8 cellular contexts compared by ENCODE assay signal in genomic region chr13:60396783-60397692, GRCh38. TPM values are rescaled to one million over a fixed set of nuclear protein-coding genes. Genes with fewer than 3 reads are reported as not detected.
DNase-seq lines count a peak whose midpoint lies in the region; ATAC-seq, FAIRE-seq and TF ChIP-seq lines count a peak whose summit lies in the region.

TDRD3 (plus strand) TSS chr13:60397220; CDS start chr13:60397365, 145 bp downstream.

- H3K9me3 Mint-ChIP-seq in CD14-positive monocyte = peaks cover 0 to 2% (median 0%) of the 10 kb centered on the region in 7 donors
- no peaks in the 10 kb centered on the region for H3K9me3 Mint-ChIP-seq in dendritic cell treated with granulocyte-macrophage colony-stimulating factor and Interleukin-4, amounts not matched to agents 40 ng/mL and 50 ng/mL, for 4 days

- POLR2A ChIA-PET in HepG2 (lab: Yijun Ruan, JAX) = interaction anchor here (0.8 to 0.9 kb wide), 2 partner anchors 12 to 34 kb away, joined by 3 read pairs; no protein-coding TSS in a partner anchor

- H2AFZ ChIP-seq in HepG2 (ENCODE audit: low read length) = peak within 1 kb of the TSS; percentile 75

- CTCF ChIA-PET in HepG2 (lab: Yijun Ruan, JAX; ENCODE audit: low intra/inter-chr PET ratio, low total read pairs) = no interaction called here

- TF ChIP-seq EP300 in HepG2 (IDR thresholded peaks at IDR 0.05; ENCODE audit: low read depth in 2 of 2, low read length in 2 of 2) (no peak), HepG2 (CRISPR knock-in tag; IDR thresholded peaks at IDR 0.05; ENCODE audit: borderline replicate concordance) (no peak)

- peak within 1 kb of the TSS; percentile 90 for H3K9ac ChIP-seq in HepG2 (ENCODE audit: insufficient read depth, low read depth, low read length)

- peaks cover 30% of the 10 kb centered on the region for H3K4me1 ChIP-seq in HepG2 (ENCODE audit: insufficient read depth, low read length)

- in situ Hi-C loops in HepG2 (cut with HindIII; ENCODE audit: extremely low pct_ligation_motif_present, low pct_unique_long_range_greater_than_20kb) = loop anchor here (5.0 kb wide), 1 partner anchor 235 kb away; the partner anchor contains the start of gene DIAPH3

- intact Hi-C loops in CD14-positive monocyte (cut with micrococcal nuclease) = loop anchor here in 1 of 2 donors (5.0 kb wide), 1 partner anchor 235 kb away; the partner anchor contains the start of gene DIAPH3
- intact Hi-C loops in dendritic cell treated with granulocyte-macrophage colony-stimulating factor and Interleukin-4, amounts not matched to agents 40 ng/mL and 50 ng/mL, for 4 days (cut with micrococcal nuclease) = loop anchor here (1.0 kb wide), 1 partner anchor 233 kb away; no protein-coding TSS in a partner anchor
- intact Hi-C loops in HepG2 (cut with micrococcal nuclease; ENCODE audit: unreplicated experiment) = loop anchor here (1.0 to 5.0 kb wide), 2 partner anchors 32 to 235 kb away; partner anchors contain the start of gene DIAPH3

- H3K4me3 ChIP-seq in HepG2 (replicated peaks in 1 of 3; ENCODE audit: insufficient read depth in 1 of 3, low read depth in 2 of 3, low read length in 3 of 3) = peak within 1 kb of the TSS; percentile 82 to 91 (median 87)

- H3K27ac Mint-ChIP-seq in CD14-positive monocyte = peak within 1 kb of the TSS; percentile 94 to 98 (median 96)
- H3K27ac Mint-ChIP-seq in dendritic cell treated with granulocyte-macrophage colony-stimulating factor and Interleukin-4, amounts not matched to agents 40 ng/mL and 50 ng/mL, for 4 days = peak within 1 kb of the TSS; percentile 97

- TF ChIP-seq CTCF in CD14-positive monocyte (IDR thresholded peaks at IDR 0.05) (peak; percentile 83), HepG2 (CRISPR knock-in tag; IDR thresholded peaks at IDR 0.05) (peak; percentile 81)

- no peaks in the 10 kb centered on the region for H3K36me3 Mint-ChIP-seq in CD14-positive monocyte
- peaks cover 15% of the 10 kb centered on the region for H3K36me3 Mint-ChIP-seq in dendritic cell treated with granulocyte-macrophage colony-stimulating factor and Interleukin-4, amounts not matched to agents 40 ng/mL and 50 ng/mL, for 4 days (ENCODE audit: low read depth)

- DNase-seq in CD14-positive monocyte (ENCODE audit: low spot score) (peak; percentile 72), NCI-H526 treated with DMSO at 0.1 percent for 48 hours (lab: John Stamatoyannopoulos, UW) (peak; percentile 82), HepG2 (ENCODE audit: low spot score) (peak; percentile 81)
- peak; percentile 60 to 68 for DNase-seq in activated CD4-positive, alpha-beta T cell treated with anti-CD3 and anti-CD28 coated beads, Interleukin-2, amount 50 U/mL, for 24 hours (ENCODE audit: low read depth in 1 of 2, low spot score in 1 of 2)
- peak; percentile 78 for DNase-seq in stimulated activated CD4-positive, alpha-beta T cell treated with anti-CD3 and anti-CD28 coated beads, Interleukin-4, amount 100 ng/mL, for 1 hour

- peak; percentile 70 to 71 for TF ChIP-seq POLR2A in HepG2 (IDR thresholded peaks at IDR 0.05; ENCODE audit: insufficient read depth in 1 of 2, low read depth in 2 of 2, low read length in 2 of 2)

- peak within 1 kb of the TSS; percentile 99 for H3K27ac ChIP-seq in HepG2 (ENCODE audit: extremely low read length, insufficient read depth, low read length)

- peaks cover 34% of the 10 kb centered on the region for H3K79me2 ChIP-seq in HepG2 (ENCODE audit: insufficient read depth, low read length)

- H3K4me1 Mint-ChIP-seq in CD14-positive monocyte = peaks cover 17% of the 10 kb centered on the region
- H3K4me1 Mint-ChIP-seq in dendritic cell treated with granulocyte-macrophage colony-stimulating factor and Interleukin-4, amounts not matched to agents 40 ng/mL and 50 ng/mL, for 4 days (ENCODE audit: low read depth) = peaks cover 16% of the 10 kb centered on the region

- H3K27me3 Mint-ChIP-seq in CD14-positive monocyte (ENCODE audit: low read depth in 3 of 3) = no peaks in the 10 kb centered on the region
- no peaks in the 10 kb centered on the region for H3K27me3 Mint-ChIP-seq in dendritic cell treated with granulocyte-macrophage colony-stimulating factor and Interleukin-4, amounts not matched to agents 40 ng/mL and 50 ng/mL, for 4 days

- TSS peak; percentile 96 for BruUV-seq in HepG2 (replicated peaks; lab: Mats Ljungman, UMichigan)

- peak within 1 kb of the TSS; percentile 94 to 98 for H3K4me3 Mint-ChIP-seq in CD14-positive monocyte
- peak within 1 kb of the TSS; percentile 90 for H3K4me3 Mint-ChIP-seq in dendritic cell treated with granulocyte-macrophage colony-stimulating factor and Interleukin-4, amounts not matched to agents 40 ng/mL and 50 ng/mL, for 4 days

- H3K4me2 ChIP-seq in HepG2 (ENCODE audit: low read depth, low read length) = peak within 1 kb of the TSS; percentile 100

- ATAC-seq in GM19324 (IDR thresholded peaks at IDR 0.05; ENCODE audit: low FRiP score, unreplicated experiment) = peak; percentile 66
- peak; percentile 59 for ATAC-seq in HG03460 (IDR thresholded peaks at IDR 0.05; ENCODE audit: unreplicated experiment)
- ATAC-seq in HepG2 = peak; percentile 84

- H3K36me3 ChIP-seq in HepG2 (replicated peaks in 1 of 2; ENCODE audit: control insufficient read depth in 1 of 2, insufficient read depth in 2 of 2, low read length in 2 of 2) = no peaks in the 10 kb centered on the region

- no peak; the same call in 1 of the 2 replicates for TF ChIP-seq RAD21 in HepG2 (CRISPR knock-in tag; IDR thresholded peaks at IDR 0.05)

- H3K9me3 ChIP-seq in HepG2 (ENCODE audit: low read length) = no peaks in the 10 kb centered on the region

- under 1% methylated on average over 35 of the region's 82 CpGs for WGBS in HepG2 (ENCODE audit: low lambda C conversion rate)

- no peak for FAIRE-seq in HepG2 (lab: Jason Lieb, UNC)

- H3K27me3 ChIP-seq in HepG2 (ENCODE audit: control insufficient read depth in 1 of 2, insufficient read depth in 2 of 2, low read length in 2 of 2) = no peaks in the 10 kb centered on the region; a peak in 1 of 5 replicates

- no peaks in the 10 kb centered on the region for H4K20me1 ChIP-seq in HepG2 (ENCODE audit: insufficient read depth, low read length)

TF ChIP-seq in HepG2, 621 proteins besides CTCF, POLR2A, EP300 and RAD21 (continues in another document):
- TF ChIP-seq ZFX (CRISPR knock-in tag; IDR thresholded peaks at IDR 0.05; ENCODE audit: low read depth) (peak; percentile 83), ZNF44 (CRISPR knock-in tag; IDR thresholded peaks at IDR 0.05) (no peak), NCOA5 (CRISPR knock-in tag; IDR thresholded peaks at IDR 0.05) (no peak), SP1 (IDR thresholded peaks at IDR 0.05) (no peak), SP1 (CRISPR knock-in tag; IDR thresholded peaks at IDR 0.05) (no peak), PTBP1 (IDR thresholded peaks at IDR 0.05; ENCODE audit: low read depth, low read length, poor library complexity, severe bottlenecking) (no peak), ZBTB42 (CRISPR knock-in tag; IDR thresholded peaks at IDR 0.05) (no peak), MEIS1 (CRISPR knock-in tag; IDR thresholded peaks at IDR 0.05; ENCODE audit: borderline replicate concordance) (no peak), ZNF678 (CRISPR knock-in tag; IDR thresholded peaks at IDR 0.05) (no peak; the same call in 1 of the 2 replicates), ZNF24 (IDR thresholded peaks at IDR 0.05) (0 out of 2 replicates have a peak, but pooled peaks have one; percentile 42), ZFYVE20 (CRISPR knock-in tag; IDR thresholded peaks at IDR 0.05; ENCODE audit: borderline replicate concordance, low read depth) (no peak), ETV5 (CRISPR knock-in tag; IDR thresholded peaks at IDR 0.05; ENCODE audit: borderline replicate concordance) (0 out of 2 replicates have a peak, but pooled peaks have one; percentile 7), MAFF (IDR thresholded peaks at IDR 0.05; ENCODE audit: low read depth, low read length) (no peak), TAF15 (IDR thresholded peaks at IDR 0.05; ENCODE audit: low read depth, low read length, poor library complexity, severe bottlenecking) (no peak), HOXD1 (CRISPR knock-in tag; IDR thresholded peaks at IDR 0.05) (peak; percentile 13; the same call in 1 of the 2 replicates)
- TF ChIP-seq, protein P1, sequence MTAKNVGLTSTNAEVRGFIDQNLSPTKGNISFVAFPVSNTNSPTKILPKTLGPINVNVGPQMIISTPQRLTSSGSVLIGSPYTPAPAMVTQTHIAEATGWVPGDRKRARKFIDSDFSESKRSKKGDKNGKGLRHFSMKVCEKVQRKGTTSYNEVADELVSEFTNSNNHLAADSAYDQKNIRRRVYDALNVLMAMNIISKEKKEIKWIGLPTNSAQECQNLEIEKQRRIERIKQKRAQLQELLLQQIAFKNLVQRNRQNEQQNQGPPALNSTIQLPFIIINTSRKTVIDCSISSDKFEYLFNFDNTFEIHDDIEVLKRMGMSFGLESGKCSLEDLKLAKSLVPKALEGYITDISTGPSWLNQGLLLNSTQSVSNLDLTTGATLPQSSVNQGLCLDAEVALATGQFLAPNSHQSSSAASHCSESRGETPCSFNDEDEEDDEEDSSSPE (CRISPR knock-in tag; IDR thresholded peaks at IDR 0.05) = peak; percentile 33; the same call in 1 of the 2 replicates

RNA-seq across cellular contexts. Expression of gene TDRD3, which starts in this region (rescaled TPM):
- polyA plus RNA-seq in CD14-positive monocyte (1 to 10 TPM; 2.7 to 4.8 TPM), HepG2 (2011; rRNA removed) (3.7 and 4.7 TPM in 2 replicates)
- 11.8 and 13.3 TPM in 2 replicates for total RNA-seq in HepG2 (2016; rRNA removed; fragmentation: Illumina TruSeq; extraction: Trizol)
- total RNA-seq in HepG2 (2016; cell fraction: cytosol; rRNA removed; fragmentation: Illumina TruSeq; extraction: Trizol; ENCODE audit: low read depth) = 57.8 and 58.7 TPM in 2 replicates
- total RNA-seq in HepG2 (2016; cell fraction: insoluble cytoplasmic fraction; rRNA removed; fragmentation: Illumina TruSeq; extraction: Trizol) = 12.1 and 12.2 TPM in 2 replicates
- total RNA-seq in HepG2 (2016; cell fraction: membrane; rRNA removed; fragmentation: Illumina TruSeq; extraction: Trizol) = 19.8 and 23.5 TPM in 2 replicates
- total RNA-seq in HepG2 (2016; cell fraction: nucleus; rRNA removed; fragmentation: Illumina TruSeq; extraction: Trizol) = 17.1 and 18.3 TPM in 2 replicates
- 1.4 and 2.2 TPM in 2 replicates for polyA plus RNA-seq in HepG2 (2011; cell fraction: cytosol; rRNA removed)
- 3.0 and 3.3 TPM in 2 replicates for polyA plus RNA-seq in HepG2 (2011; cell fraction: nucleus; rRNA removed)
- polyA plus RNA-seq in HepG2 (2012) = 6.5 and 8.0 TPM in 2 replicates
- 2.8 and 3.0 TPM in 2 replicates for polyA plus RNA-seq in HepG2 (2016; cell fraction: cytosol; fragmentation: Illumina TruSeq; extraction: Trizol; ENCODE audit: low read depth)
- polyA plus RNA-seq in HepG2 (2016; cell fraction: insoluble cytoplasmic fraction; fragmentation: Illumina TruSeq; extraction: Trizol; ENCODE audit: low read depth) = 11.3 and 12.0 TPM in 2 replicates
- polyA plus RNA-seq in HepG2 (2016; cell fraction: membrane; fragmentation: Illumina TruSeq; extraction: Trizol; ENCODE audit: low read depth) = 5.6 and 6.7 TPM in 2 replicates
- 7.9 and 9.5 TPM in 2 replicates for polyA plus RNA-seq in HepG2 (2016; cell fraction: nucleus; fragmentation: Illumina TruSeq; extraction: Trizol; ENCODE audit: insufficient read depth, low read depth)
- 2.0 and 9.4 TPM in 2 replicates for polyA minus RNA-seq in HepG2 (2011; rRNA and poly(A)+ RNA removed; ENCODE audit: low replicate concordance)
- polyA minus RNA-seq in HepG2 (2011; cell fraction: cytosol; rRNA and poly(A)+ RNA removed) = 9.1 and 10.1 TPM in 2 replicates
- polyA minus RNA-seq in HepG2 (2011; cell fraction: nucleus; rRNA and poly(A)+ RNA removed) = 30.9 and 31.6 TPM in 2 replicates

Comparison
In these comparisons a context has a peak if more than half of its experiments do, and no peak if none do; other contexts are left out.
1. Peak in every context shown above with its lines: DNase-seq, ATAC-seq, H3K4me3 ChIP-seq and H3K27ac ChIP-seq.